Comparison of ENCODE assay signal across 8 cellular contexts in the genomic region with DNA sequence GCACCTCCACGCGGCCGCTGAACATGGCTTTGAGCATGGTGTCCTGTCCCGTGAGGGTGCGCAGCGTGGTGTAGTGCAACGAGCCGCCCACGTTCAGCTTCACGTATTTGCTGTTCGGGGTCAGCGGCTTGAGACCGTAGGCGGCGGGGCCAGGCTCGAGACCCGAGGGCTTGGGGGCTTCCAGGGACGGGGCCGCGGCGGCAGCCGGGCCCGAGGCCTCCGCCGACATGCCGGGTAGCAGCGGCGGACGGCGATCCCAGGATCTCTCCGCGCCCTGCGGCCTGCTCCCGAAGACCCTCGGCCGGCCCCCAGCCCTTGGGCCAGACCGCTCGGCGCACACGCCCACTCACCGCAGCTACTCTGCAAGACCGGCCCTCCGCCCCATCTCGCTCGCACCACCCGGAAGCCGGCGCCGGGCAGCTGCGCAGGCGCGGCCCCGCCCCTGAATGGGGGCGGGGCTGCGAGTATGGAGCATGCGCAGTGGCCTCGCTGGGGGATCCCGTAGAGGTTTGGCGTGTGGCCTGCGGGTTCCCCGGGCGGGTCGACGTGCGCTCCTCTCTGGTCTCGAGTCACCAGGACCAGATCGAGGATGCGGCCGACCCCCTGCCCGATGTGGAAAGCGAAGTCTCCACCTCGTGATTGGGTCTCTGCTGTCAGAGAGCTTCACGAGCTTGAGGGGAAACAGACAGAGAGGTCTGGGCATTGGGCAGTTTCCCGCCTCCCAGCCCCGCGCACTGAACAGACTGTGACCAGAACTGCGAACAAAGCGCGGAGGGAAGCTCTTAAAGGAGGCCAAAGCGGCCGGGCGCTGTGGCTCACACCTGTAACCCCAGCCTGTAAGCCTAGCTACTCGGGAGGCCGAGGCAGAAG. TPM values are rescaled to one million over a fixed set of nuclear protein-coding genes. Genes with fewer than 3 reads are reported as not detected.
DNase-seq lines count a peak whose midpoint lies in the region; ATAC-seq, FAIRE-seq and TF ChIP-seq lines count a peak whose summit lies in the region.

Gene KCTD13, minus strand, starts transcription at position 422 of the 870 bp plus-strand sequence. Its CDS starts 193 bp downstream, at position 229.

- H3K4me1 Mint-ChIP-seq in WTC11 (peaks cover 18% of the 10 kb centered on the region), immature natural killer cell (peaks cover 32 to 46% of the 10 kb centered on the region in 2 donors)

- H3K27me3 Mint-ChIP-seq in WTC11 (ENCODE audit: low read depth) (no peaks in the 10 kb centered on the region; the same call in 1 of the 2 replicates), immature natural killer cell (ENCODE audit: low read depth in 3 of 3) (peaks cover 5 to 11% (median 7%) of the 10 kb centered on the region in 3 donors)

- peak within 1 kb of the TSS; percentile 93 for H3K4me3 Mint-ChIP-seq in WTC11
- peak within 1 kb of the TSS; percentile 94 to 96 (median 95) for H3K4me3 Mint-ChIP-seq in immature natural killer cell

- H3K79me2 ChIP-seq in ACC112 (ENCODE audit: control insufficient read depth, insufficient read depth, low read length, unreplicated experiment) = peaks cover 32% of the 10 kb centered on the region

- H3K27me3 ChIP-seq in ACC112 (ENCODE audit: insufficient read depth, low read length) = no peaks in the 10 kb centered on the region
- no peaks in the 10 kb centered on the region for H3K27me3 ChIP-seq in bronchial epithelial cell (ENCODE audit: control insufficient read depth, insufficient read depth, low read length)

- ATAC-seq in GM18867 (IDR thresholded peaks at IDR 0.05; ENCODE audit: unreplicated experiment) (peak; percentile 89), HG03103 (IDR thresholded peaks at IDR 0.05; ENCODE audit: low read depth, unreplicated experiment) (peak; percentile 79), WTC11 (peak; percentile 95)

- TF ChIP-seq CTCF in WTC11 (IDR thresholded peaks at IDR 0.05) (no peak), bronchial epithelial cell (IDR thresholded peaks at IDR 0.05; ENCODE audit: insufficient read depth, low read length, severe bottlenecking) (peak; percentile 1)

- H3K4me1 ChIP-seq in ACC112 (ENCODE audit: control insufficient read depth, insufficient read depth, low read length, unreplicated experiment) = peaks cover 12% of the 10 kb centered on the region

- H2AFZ ChIP-seq in ACC112 (ENCODE audit: low read length, unreplicated experiment) = peak within 1 kb of the TSS; percentile 72

- no peak for FAIRE-seq in bronchial epithelial cell (lab: Jason Lieb, UNC)

- H3K4me3 ChIP-seq in ACC112 (ENCODE audit: low read depth, low read length) = peak within 1 kb of the TSS; percentile 83
- H3K4me3 ChIP-seq in bronchial epithelial cell (ENCODE audit: low read depth, low read length) = peak within 1 kb of the TSS; percentile 96

- H3K36me3 Mint-ChIP-seq in WTC11 (no peaks in the 10 kb centered on the region; the same call in 1 of the 2 replicates), immature natural killer cell (peaks cover 0 to 9% (median 2%) of the 10 kb centered on the region in 3 donors)

- peak within 1 kb of the TSS; percentile 58 for H3K27ac ChIP-seq in ACC112 (ENCODE audit: low read depth, low read length)

- DNase-seq in NCI-H2227 (lab: John Stamatoyannopoulos, UW; ENCODE audit: unreplicated experiment) (peak; percentile 93), WTC11 (ENCODE audit: low spot score) (peak; percentile 91), bronchial epithelial cell (ENCODE audit: low read depth) (peak; percentile 62), immature natural killer cell (peak; percentile 93 to 95 (median 95))
- DNase-seq in stimulated activated CD4-positive, alpha-beta T cell treated with anti-CD3 and anti-CD28 coated beads, Interleukin-12 subunit alpha, Interleukin-12 subunit beta, amount 100 ng/mL, for 24 hours (ENCODE audit: low read depth in 2 of 2) = peak; percentile 78 to 87

- H3K36me3 ChIP-seq in ACC112 (ENCODE audit: insufficient read depth, low read length) = peaks cover 4% of the 10 kb centered on the region; the same call in 1 of the 2 replicates
- H3K36me3 ChIP-seq in bronchial epithelial cell (ENCODE audit: control insufficient read depth, insufficient read depth, low read length) = peaks cover 7% of the 10 kb centered on the region

- peak within 1 kb of the TSS; percentile 97 for H3K27ac Mint-ChIP-seq in WTC11
- H3K27ac Mint-ChIP-seq in immature natural killer cell = peak within 1 kb of the TSS; percentile 84 to 98 (median 96)

- POLR2A ChIA-PET in WTC11 (lab: Charles Lee) = interaction anchor here (0.5 to 2.5 kb wide), 10 partner anchors 11 to 861 kb away, joined by 3 to 14 read pairs (median 6); partner anchors contain the start of genes ASPHD1, SEZ6L2, TAOK2 and TMEM219

- CTCF ChIA-PET in WTC11 (lab: Charles Lee) = interaction anchor here (0.6 to 1.9 kb wide), 16 partner anchors 11 to 254 kb away, joined by 3 to 16 read pairs (median 4); partner anchors contain the start of genes ASPHD1, SEZ6L2, TLCD3B and TMEM219

- no peaks in the 10 kb centered on the region for H3K9me3 Mint-ChIP-seq in WTC11
- no peaks in the 10 kb centered on the region for H3K9me3 Mint-ChIP-seq in immature natural killer cell

TF ChIP-seq in WTC11, 78 proteins besides CTCF, POLR2A, EP300 and RAD21 (continues in another document):
- TF ChIP-seq AFF4 (CRISPR knock-in tag; IDR thresholded peaks at IDR 0.05; ENCODE audit: borderline replicate concordance) (no peak), ATF1 (CRISPR knock-in tag; IDR thresholded peaks at IDR 0.05) (0 out of 2 replicates have a peak, but pooled peaks have one; percentile 31), SP1 (CRISPR knock-in tag; conservative IDR thresholded peaks at IDR 0.05) (peak; percentile 88), TP53 (CRISPR knock-in tag; IDR thresholded peaks at IDR 0.05) (peak; percentile 77), FOXP1 (CRISPR knock-in tag; IDR thresholded peaks at IDR 0.05; ENCODE audit: borderline replicate concordance) (no peak; the same call in 1 of the 2 replicates), ZNF423 (CRISPR knock-in tag; IDR thresholded peaks at IDR 0.05) (no peak), PRRX2 (CRISPR knock-in tag; IDR thresholded peaks at IDR 0.05) (no peak), USF1 (CRISPR knock-in tag; IDR thresholded peaks at IDR 0.05) (0 out of 2 replicates have a peak, but pooled peaks have one; percentile 46), FOXK1 (CRISPR knock-in tag; IDR thresholded peaks at IDR 0.05) (peak; percentile 16; the same call in 1 of the 2 replicates), ZNF121 (CRISPR knock-in tag; IDR thresholded peaks at IDR 0.05) (0 out of 2 replicates have a peak, but pooled peaks have one; percentile 7), ETV6 (CRISPR knock-in tag; IDR thresholded peaks at IDR 0.05) (peak; percentile 82)
- TF ChIP-seq, protein P1, sequence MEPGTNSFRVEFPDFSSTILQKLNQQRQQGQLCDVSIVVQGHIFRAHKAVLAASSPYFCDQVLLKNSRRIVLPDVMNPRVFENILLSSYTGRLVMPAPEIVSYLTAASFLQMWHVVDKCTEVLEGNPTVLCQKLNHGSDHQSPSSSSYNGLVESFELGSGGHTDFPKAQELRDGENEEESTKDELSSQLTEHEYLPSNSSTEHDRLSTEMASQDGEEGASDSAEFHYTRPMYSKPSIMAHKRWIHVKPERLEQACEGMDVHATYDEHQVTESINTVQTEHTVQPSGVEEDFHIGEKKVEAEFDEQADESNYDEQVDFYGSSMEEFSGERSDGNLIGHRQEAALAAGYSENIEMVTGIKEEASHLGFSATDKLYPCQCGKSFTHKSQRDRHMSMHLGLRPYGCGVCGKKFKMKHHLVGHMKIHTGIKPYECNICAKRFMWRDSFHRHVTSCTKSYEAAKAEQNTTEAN (CRISPR knock-in tag; IDR thresholded peaks at IDR 0.05) = peak; percentile 58; the same call in 1 of the 2 replicates
- TF ChIP-seq, protein P2, sequence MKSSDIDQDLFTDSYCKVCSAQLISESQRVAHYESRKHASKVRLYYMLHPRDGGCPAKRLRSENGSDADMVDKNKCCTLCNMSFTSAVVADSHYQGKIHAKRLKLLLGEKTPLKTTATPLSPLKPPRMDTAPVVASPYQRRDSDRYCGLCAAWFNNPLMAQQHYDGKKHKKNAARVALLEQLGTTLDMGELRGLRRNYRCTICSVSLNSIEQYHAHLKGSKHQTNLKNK (CRISPR knock-in tag; IDR thresholded peaks at IDR 0.05) = no peak

RNA-seq across cellular contexts. Expression of gene KCTD13, which starts in this region (rescaled TPM):
- total RNA-seq in WTC11 (2021) = 18.5 to 20.9 TPM (median 19.4 TPM) in 3 replicates
- total RNA-seq in bronchial epithelial cell = 8.2 and 12.2 TPM in 2 replicates
- 10 to 100 TPM in 1 of 3 donors, 1 to 10 TPM in 2; 3.5 to 13.8 (median 9.2) TPM for polyA plus RNA-seq in immature natural killer cell

Comparison
In these comparisons a context has a peak if more than half of its experiments do, and no peak if none do; other contexts are left out.
1. Peak in every context shown above with its lines: DNase-seq, ATAC-seq, H3K4me3 ChIP-seq and H3K27ac ChIP-seq.